Comparison of ENCODE assay signal across 8 cellular contexts in genomic region chr19:10269333-10270179, GRCh38. TPM values are rescaled to one million over a fixed set of nuclear protein-coding genes. Genes with fewer than 3 reads are reported as not detected.
A peak's percentile ranks its signal among the peaks of the same experiment; 100 is the strongest.
DNase-seq lines count a peak whose midpoint lies in the region; ATAC-seq, FAIRE-seq and TF ChIP-seq lines count a peak whose summit lies in the region.

No MANE protein-coding gene starts in this region.

- H3K36me3 ChIP-seq in SJCRH30 (no peaks in the 10 kb centered on the region), neuron (ENCODE audit: insufficient read depth, low read length) (no peaks in the 10 kb centered on the region), stomach (peaks cover 0 to 6% (median 2%) of the 10 kb centered on the region in 4 donors)

- FAIRE-seq in frontal cortex (lab: Jason Lieb, UNC) = no peak

- in situ Hi-C loops in GM13976 (cut with MboI; ENCODE audit: low sequenced_read_pairs, unreplicated experiment) = loop anchor here (5.0 kb wide), 1 partner anchor 118 kb away; no protein-coding TSS in a partner anchor

- H3K27me3 ChIP-seq in SJCRH30 (no peaks in the 10 kb centered on the region), neuron (ENCODE audit: insufficient read depth, low read length) (no peaks in the 10 kb centered on the region), stomach (peaks cover 0 to 35% (median 0%) of the 10 kb centered on the region in 3 donors)

- H3K4me3 ChIP-seq in Jurkat, Clone E6-1 (ENCODE audit: low read length) = peak overlapping the region; percentile 48
- H3K4me3 ChIP-seq in SJCRH30 = no peak overlapping the region
- peak overlapping the region; percentile 20 for H3K4me3 ChIP-seq in neuron (ENCODE audit: low read length)
- H3K4me3 ChIP-seq in stomach = peak overlapping the region; percentile 39 to 68 (median 44)

- ATAC-seq in GM19397 (IDR thresholded peaks at IDR 0.05; ENCODE audit: unreplicated experiment) = no peak

- TF ChIP-seq CTCF in GM13976 (IDR thresholded peaks at IDR 0.05; ENCODE audit: borderline replicate concordance, control extremely low read depth, extremely low read depth, insufficient read depth, missing control alignments) = peak; percentile 95
- TF ChIP-seq CTCF in stomach (IDR thresholded peaks at IDR 0.05) = peak in 5 of 7 experiments; percentile 86 to 92 (median 90)

- peak overlapping the region; percentile 43 for H2AFZ ChIP-seq in neuron (ENCODE audit: low read depth, low read length)

- no peak for TF ChIP-seq EP300 in stomach (IDR thresholded peaks at IDR 0.05)

- DNase-seq in GM13976 (ENCODE audit: low spot score) (peak; percentile 86), SJCRH30 (peak; percentile 69 to 77), activated gamma-delta T cell treated with Interleukin-2 at 50 U/mL for 16 hours (peak; percentile 87), frontal cortex (ENCODE audit: low spot score in 2 of 2) (peak; percentile 66 to 85), stomach (peak; percentile 88)
- DNase-seq in Jurkat, Clone E6-1 (ENCODE audit: low read depth, low spot score) = peak; percentile 62

- WGBS in stomach, 5 donors = 2 to 6% (median 5%) methylated on average over 14 to 59 of the region's 59 CpGs

- H3K9me3 ChIP-seq in SJCRH30 (replicated peaks) (no peaks in the 10 kb centered on the region), neuron (ENCODE audit: low read length) (no peaks in the 10 kb centered on the region), stomach (no peaks in the 10 kb centered on the region)

- TF ChIP-seq POLR2A in stomach (IDR thresholded peaks at IDR 0.05) = no peak

- H3K27ac ChIP-seq in SJCRH30 (no peak overlapping the region), stomach (peak overlapping the region; percentile 67 to 92 (median 85))

- no peaks in the 10 kb centered on the region for H3K4me1 ChIP-seq in SJCRH30
- H3K4me1 ChIP-seq in neuron (ENCODE audit: insufficient read depth, low read length) = peaks cover 12% of the 10 kb centered on the region
- H3K4me1 ChIP-seq in stomach = peaks cover 16 to 38% (median 27%) of the 10 kb centered on the region in 4 donors

- intact Hi-C loops in stomach (cut with DNase I; ENCODE audit: low total_unique reads) = loop anchor here (5.0 kb wide), 1 partner anchor 123 kb away; no protein-coding TSS in a partner anchor

RNA-seq across cellular contexts. Expression of gene ICAM1, which starts 1.4 kb away (rescaled TPM):
- polyA plus RNA-seq in Jurkat, Clone E6-1 (2012; ENCODE audit: insufficient read depth, insufficient read length) = 4.1 TPM
- 0.85 and 0.86 TPM in 2 replicates for total RNA-seq in SJCRH30 (2014; rRNA removed; shearing (Covaris generic))
- 0.41 TPM for total RNA-seq in frontal cortex
- 10 to 100 TPM in 2 of 5 donors, 1 to 10 TPM in 3; 2.3 to 15.6 (median 8.7) TPM for total RNA-seq in stomach
- polyA plus RNA-seq in stomach = 1 to 10 TPM; 7.9 to 9.5 (median 8.8) TPM

RNA-seq across cellular contexts. Expression of gene ICAM4, which starts 17.2 kb away (rescaled TPM):
- 11.5 TPM for polyA plus RNA-seq in Jurkat, Clone E6-1 (2012; ENCODE audit: insufficient read depth, insufficient read length)
- 1.7 and 2.8 TPM in 2 replicates for total RNA-seq in SJCRH30 (2014; rRNA removed; shearing (Covaris generic))
- total RNA-seq in frontal cortex = 0.41 TPM
- 1 to 10 TPM in 1 of 5 donors, not detected in 4; 1.9 TPM for total RNA-seq in stomach
- under 1 TPM in 2 of 3 donors, not detected in 1; 0.56 to 0.85 TPM for polyA plus RNA-seq in stomach

RNA-seq across cellular contexts. Expression of gene MRPL4, which starts 17.5 kb away (rescaled TPM):
- polyA plus RNA-seq in Jurkat, Clone E6-1 (2012; ENCODE audit: insufficient read depth, insufficient read length) = 106 TPM
- 53.7 and 54.8 TPM in 2 replicates for total RNA-seq in SJCRH30 (2014; rRNA removed; shearing (Covaris generic))
- total RNA-seq in frontal cortex = 10.2 TPM
- 100 to 1,000 TPM in 1 of 5 donors, 10 to 100 TPM in 4; 16.1 to 314 (median 58.4) TPM for total RNA-seq in stomach
- 10 to 100 TPM; 48.7 to 53.1 (median 51.8) TPM for polyA plus RNA-seq in stomach

RNA-seq across cellular contexts. Expression of gene ICAM5, which starts 20.2 kb away (rescaled TPM):
- polyA plus RNA-seq in Jurkat, Clone E6-1 (2012; ENCODE audit: insufficient read depth, insufficient read length) = 11.3 TPM
- 0.22 and 0.28 TPM in 2 replicates for total RNA-seq in SJCRH30 (2014; rRNA removed; shearing (Covaris generic))
- total RNA-seq in frontal cortex = 6.1 TPM
- total RNA-seq in stomach = under 1 TPM in 1 of 5 donors, not detected in 4; 0.45 TPM
- polyA plus RNA-seq in stomach = under 1 TPM in 2 of 3 donors, not detected in 1; 0.12 to 0.50 TPM

RNA-seq across cellular contexts. Expression of gene S1PR2, which starts 38.4 kb away (rescaled TPM):
- polyA plus RNA-seq in Jurkat, Clone E6-1 (2012; ENCODE audit: insufficient read depth, insufficient read length) = 1.5 TPM
- 7.4 and 7.5 TPM in 2 replicates for total RNA-seq in SJCRH30 (2014; rRNA removed; shearing (Covaris generic))
- total RNA-seq in frontal cortex = 2.4 TPM
- 10 to 100 TPM in 1 of 5 donors, 1 to 10 TPM in 1, under 1 TPM in 2, not detected in 1; 0.29 to 11.7 (median 5.1) TPM for total RNA-seq in stomach
- 1 to 10 TPM; 2.4 to 2.9 (median 2.7) TPM for polyA plus RNA-seq in stomach
